21 cellular contexts compared by ENCODE assay signal in genomic region chr12:73274972-73275371, GRCh38.
"Had no signal": no experiment of that assay in that cellular context is flagged by ENCODE, and none has a peak within 500 bp of the region (broad histone marks: within the 10 kb centered on the region; RNA-seq: fewer than 3 reads in every experiment).

No MANE protein-coding gene starts in this region.

- H3K4me1 ChIP-seq: testis, vagina had no signal

- H3K27ac ChIP-seq: sigmoid colon, testis, vagina, WERI-Rb-1 had no signal

- ATAC-seq: activated CD8-positive, alpha-beta T cell treated with anti-CD3 and anti-CD28 coated beads, Interleukin-2, amount 10 ng/mL, durations not matched to agents 7 days and 5 days; esophagus mucosa; left cardiac atrium; naive thymus-derived CD4-positive, alpha-beta T cell had no signal

- DNase-seq: activated CD4-positive, alpha-beta T cell treated with anti-CD3 and anti-CD28 coated beads for 1 hour; activated CD4-positive, alpha-beta T cell treated with anti-CD3 and anti-CD28 coated beads, Interleukin-2, amount 50 U/mL, for 1 hour; activated CD8-positive, alpha-beta T cell treated with anti-CD3 and anti-CD28 coated beads, Interleukin-2, amount 10 ng/mL, durations not matched to agents 7 days and 5 days; activated gamma-delta T cell; activated naive CD4-positive, alpha-beta T cell treated with anti-CD3 and anti-CD28 coated beads, Interleukin-2, amount 50 U/mL, for 16 hours; anterior cingulate cortex; caudate nucleus; effector CD8-positive, alpha-beta T cell; foreskin melanocyte; glutamatergic neuron; hippocampal formation; left cardiac atrium; naive thymus-derived CD4-positive, alpha-beta T cell; posterior cingulate gyrus; sigmoid colon; stimulated activated CD4-positive, alpha-beta T cell treated with anti-CD3 and anti-CD28 coated beads, Interleukin-2, amount 100 ng/mL, for 48 hours; stimulated activated naive CD4-positive, alpha-beta T cell; testis; WERI-Rb-1 had no signal

- H3K9me3 ChIP-seq: sigmoid colon, testis, vagina had no signal

- H3K27me3 ChIP-seq: sigmoid colon, testis, vagina had no signal

- H3K4me3 ChIP-seq: sigmoid colon, testis, vagina had no signal

- H3K36me3 ChIP-seq: sigmoid colon, vagina, WERI-Rb-1 had no signal
